In genomic region chr19:5090780-5091575, GRCh38 we compare ENCODE assay signal across 9 cellular contexts.
DNase-seq lines count a peak whose midpoint lies in the region; ATAC-seq and TF ChIP-seq lines count a peak whose summit lies in the region.
"Had no signal": no experiment of that assay in that cellular context is flagged by ENCODE, and none has a peak within 500 bp of the region (broad histone marks: within the 10 kb centered on the region; RNA-seq: fewer than 3 reads in every experiment).

No MANE protein-coding gene starts in this region.

- H3K9me3 Mint-ChIP-seq in effector memory CD8-positive, alpha-beta T cell: no peaks in the 10 kb centered on the region
- H3K9me3 Mint-ChIP-seq in natural killer cell treated with Interleukin-12 subunit alpha and Interleukin-12 subunit beta and Interleukin-15 and Interleukin-18, amount 100 ng/mL, for 72 hours: no peaks in the 10 kb centered on the region

- no peaks in the 10 kb centered on the region for H3K27me3 Mint-ChIP-seq in effector memory CD8-positive, alpha-beta T cell
- H3K27me3 Mint-ChIP-seq in natural killer cell treated with Interleukin-12 subunit alpha and Interleukin-12 subunit beta and Interleukin-15 and Interleukin-18, amount 100 ng/mL, for 72 hours: no peaks in the 10 kb centered on the region

- no peak overlapping the region for H3K27ac Mint-ChIP-seq in effector memory CD8-positive, alpha-beta T cell
- no peak overlapping the region for H3K27ac Mint-ChIP-seq in natural killer cell treated with Interleukin-12 subunit alpha and Interleukin-12 subunit beta and Interleukin-15 and Interleukin-18, amount 100 ng/mL, for 72 hours

- TF ChIP-seq CTCF in choroid plexus epithelial cell (conservative IDR thresholded peaks at IDR 0.05; ENCODE audit: low read depth, low read length): no peak

- H3K36me3 Mint-ChIP-seq in effector memory CD8-positive, alpha-beta T cell (ENCODE audit: insufficient read depth): peaks cover 8% of the 10 kb centered on the region
- H3K36me3 Mint-ChIP-seq in natural killer cell treated with Interleukin-12 subunit alpha and Interleukin-12 subunit beta and Interleukin-15 and Interleukin-18, amount 100 ng/mL, for 72 hours: no peaks in the 10 kb centered on the region

- no peak overlapping the region for H3K4me3 Mint-ChIP-seq in effector memory CD8-positive, alpha-beta T cell
- no peak overlapping the region for H3K4me3 Mint-ChIP-seq in natural killer cell treated with Interleukin-12 subunit alpha and Interleukin-12 subunit beta and Interleukin-15 and Interleukin-18, amount 100 ng/mL, for 72 hours

- no peak for ATAC-seq in effector memory CD8-positive, alpha-beta T cell (replicated peaks)
- no peak for ATAC-seq in natural killer cell treated with Interleukin-12 subunit alpha and Interleukin-12 subunit beta and Interleukin-15 and Interleukin-18, amount 100 ng/mL, for 72 hours
- ATAC-seq in HG02938 (IDR thresholded peaks at IDR 0.05; ENCODE audit: unreplicated experiment): no peak

- peak; percentile 33 for DNase-seq in A172 (ENCODE audit: low spot score)
- DNase-seq in MV-4-11 (lab: John Stamatoyannopoulos, UW): peak; percentile 16
- peak; percentile 44 for DNase-seq in choroid plexus epithelial cell (ENCODE audit: low read depth)
- DNase-seq in middle frontal gyrus (ENCODE audit: extremely low spot score, low spot score): peak; percentile 51
- no peak for DNase-seq in effector memory CD8-positive, alpha-beta T cell
- no peak for DNase-seq in HuH-7.5 (ENCODE audit: low spot score)
- no peak for DNase-seq in natural killer cell treated with Interleukin-12 subunit alpha and Interleukin-12 subunit beta and Interleukin-15 and Interleukin-18, amount 100 ng/mL, for 72 hours (ENCODE audit: low spot score)
- DNase-seq: NCI-H774 had no signal

- H3K4me1 Mint-ChIP-seq in effector memory CD8-positive, alpha-beta T cell (ENCODE audit: low read depth in 2 of 2): peaks cover 0 to 4% of the 10 kb centered on the region in 2 donors
- H3K4me1 Mint-ChIP-seq in natural killer cell treated with Interleukin-12 subunit alpha and Interleukin-12 subunit beta and Interleukin-15 and Interleukin-18, amount 100 ng/mL, for 72 hours (ENCODE audit: low read depth in 2 of 2): peaks cover 0 to 9% of the 10 kb centered on the region in 2 donors

- no peak overlapping the region for H3K4me3 ChIP-seq in choroid plexus epithelial cell (ENCODE audit: low read depth, low read length)

Comparison
In these comparisons a context has a peak if more than half of its experiments do, and no peak if none do; other contexts are left out.
1. DNase-seq: peak in A172 (single experiment), MV-4-11 (single experiment), choroid plexus epithelial cell (single experiment) and middle frontal gyrus (single experiment); none in effector memory CD8-positive, alpha-beta T cell (0 of 3), HuH-7.5 (single experiment) and natural killer cell treated with Interleukin-12 subunit alpha and Interleukin-12 subunit beta and Interleukin-15 and Interleukin-18, amount 100 ng/mL, for 72 hours (single experiment).